3 cellular contexts compared by ENCODE assay signal in genomic region chr3:84806958-84807357, GRCh38.
TF ChIP-seq lines count a peak whose summit lies in the region.

No MANE protein-coding gene starts in this region.

TF ChIP-seq in HepG2, 621 proteins besides CTCF, POLR2A, EP300 and RAD21:
- peak; percentile 90 for TF ChIP-seq MAFF (IDR thresholded peaks at IDR 0.05; ENCODE audit: low read depth, low read length)
- no peak for TF ChIP-seq DR1 (CRISPR knock-in tag; IDR thresholded peaks at IDR 0.05)
- TF ChIP-seq DDIT3 (CRISPR knock-in tag; IDR thresholded peaks at IDR 0.05) = no peak
- TF ChIP-seq FOXJ3 (CRISPR knock-in tag; IDR thresholded peaks at IDR 0.05; ENCODE audit: borderline replicate concordance) = no peak
- TF ChIP-seq TFE3 (CRISPR knock-in tag; IDR thresholded peaks at IDR 0.05) = no peak
- TF ChIP-seq ZNF430 (CRISPR knock-in tag; IDR thresholded peaks at IDR 0.05) = no peak
- no peak for TF ChIP-seq NR2F1 (CRISPR knock-in tag; IDR thresholded peaks at IDR 0.05)
- no peak for TF ChIP-seq POGK (CRISPR knock-in tag; conservative IDR thresholded peaks at IDR 0.05)
- no peak for TF ChIP-seq ETV5 (CRISPR knock-in tag; IDR thresholded peaks at IDR 0.05; ENCODE audit: borderline replicate concordance)
- TF ChIP-seq ZNF253 (CRISPR knock-in tag; IDR thresholded peaks at IDR 0.05; ENCODE audit: borderline replicate concordance) = no peak
- no peak for TF ChIP-seq GTF2F1 (IDR thresholded peaks at IDR 0.05; ENCODE audit: low read length)
- peak; percentile 85 to 89 for TF ChIP-seq MAFK (conservative IDR thresholded peaks at IDR 0.05 in 1 of 2, IDR thresholded peaks at IDR 0.05 in 1 of 2; ENCODE audit: low read length in 2 of 2)
- TF ChIP-seq ARNTL (CRISPR knock-in tag; IDR thresholded peaks at IDR 0.05) = no peak

TF ChIP-seq in IMR-90, 13 proteins besides CTCF, POLR2A, EP300 and RAD21:
- TF ChIP-seq ELK1 (IDR thresholded peaks at IDR 0.05; ENCODE audit: borderline replicate concordance, low read depth, low read length) (no peak), FOS (IDR thresholded peaks at IDR 0.05; ENCODE audit: low read depth, low read length) (no peak), BHLHE40 (IDR thresholded peaks at IDR 0.05; ENCODE audit: low read depth, low read length) (no peak), CHD1 (IDR thresholded peaks at IDR 0.05; ENCODE audit: low read depth, low read length) (no peak), MXI1 (IDR thresholded peaks at IDR 0.05; ENCODE audit: borderline replicate concordance, low read depth, low read length) (no peak), MAFK (IDR thresholded peaks at IDR 0.05; ENCODE audit: low read depth, low read length) (peak; percentile 74), RCOR1 (IDR thresholded peaks at IDR 0.05; ENCODE audit: insufficient replicate concordance, low read length) (no peak)

TF ChIP-seq in K562, 482 proteins besides CTCF, POLR2A, EP300 and RAD21:
- TF ChIP-seq RNF219 (CRISPR knock-in tag; IDR thresholded peaks at IDR 0.05) (no peak), ZNF316 (IDR thresholded peaks at IDR 0.05) (peak; percentile 36; the same call in 1 of the 2 replicates), SLC30A9 (CRISPR knock-in tag; IDR thresholded peaks at IDR 0.05) (no peak), ESRRA (IDR thresholded peaks at IDR 0.05; ENCODE audit: borderline replicate concordance, low read depth) (no peak), NFIC (IDR thresholded peaks at IDR 0.05) (no peak), MAFF (IDR thresholded peaks at IDR 0.05; ENCODE audit: low read length) (0 out of 2 replicates have a peak, but pooled peaks have one; percentile 15), MAFG (tag; conservative IDR thresholded peaks at IDR 0.05) (peak; percentile 25; the same call in 1 of the 2 replicates)
